Comparison of ENCODE assay signal across 23 cellular contexts in genomic region chr5:11056560-11056959, GRCh38.
DNase-seq lines count a peak whose midpoint lies in the region; ATAC-seq and TF ChIP-seq lines count a peak whose summit lies in the region.
"Had no signal": no experiment of that assay in that cellular context is flagged by ENCODE, and none has a peak within 500 bp of the region (broad histone marks: within the 10 kb centered on the region; RNA-seq: fewer than 3 reads in every experiment).

No MANE protein-coding gene starts in this region.

- no peaks in the 10 kb centered on the region for H4K20me1 ChIP-seq in osteoblast (ENCODE audit: insufficient read depth, low read length)
- H4K20me1 ChIP-seq: BLaER1 had no signal

- no peaks in the 10 kb centered on the region for H3K36me3 ChIP-seq in esophagus muscularis mucosa
- H3K36me3 ChIP-seq in osteoblast (ENCODE audit: insufficient read depth, low read length) = no peaks in the 10 kb centered on the region
- H3K36me3 ChIP-seq: BE2C, BLaER1 had no signal

- H3K9me3 Mint-ChIP-seq in stimulated activated naive CD8-positive, alpha-beta T cell treated with anti-CD3 and anti-CD28 coated beads, Interleukin-15, amount 100 ng/mL, for 72 hours = peaks cover 6 to 23% of the 10 kb centered on the region in 2 donors

- no peak overlapping the region for H2AFZ ChIP-seq in osteoblast (ENCODE audit: low read length)

- TF ChIP-seq CTCF in esophagus muscularis mucosa (IDR thresholded peaks at IDR 0.05) = no peak
- TF ChIP-seq CTCF in osteoblast (IDR thresholded peaks at IDR 0.05; ENCODE audit: extremely low read depth, low read depth, low read length) = no peak

- TF ChIP-seq EP300 in esophagus muscularis mucosa (IDR thresholded peaks at IDR 0.05) = no peak

- H3K4me3 Mint-ChIP-seq in stimulated activated naive CD8-positive, alpha-beta T cell treated with anti-CD3 and anti-CD28 coated beads, Interleukin-15, amount 100 ng/mL, for 72 hours = no peak overlapping the region
- H3K4me3 Mint-ChIP-seq: CD14-positive monocyte; CD4-positive, alpha-beta memory T cell; CD4-positive, CD25-positive, alpha-beta regulatory T cell; CD8-positive, alpha-beta memory T cell had no signal

- no peak overlapping the region for H3K4me3 ChIP-seq in esophagus muscularis mucosa
- no peak overlapping the region for H3K4me3 ChIP-seq in osteoblast (ENCODE audit: insufficient read depth, low read length)
- H3K4me3 ChIP-seq: BLaER1, GM12878 had no signal

- TF ChIP-seq POLR2A in esophagus muscularis mucosa (IDR thresholded peaks at IDR 0.05; ENCODE audit: low read depth) = no peak

- WGBS in esophagus muscularis mucosa = 89% methylated on average over 2 of the region's 2 CpGs

- intact Hi-C loops in esophagus muscularis mucosa (cut with DNase I) = no loop called here

- peak; percentile 45 for DNase-seq in esophagus muscularis mucosa (ENCODE audit: extremely low spot score)
- peak; percentile 60 for DNase-seq in osteoblast (ENCODE audit: insufficient read length, low spot score, missing footprints)
- no peak for DNase-seq in hypothalamus (lab: John Stamatoyannopoulos, UW)
- DNase-seq in stimulated activated naive CD8-positive, alpha-beta T cell treated with anti-CD3 and anti-CD28 coated beads, Interleukin-15, amount 100 ng/mL, for 72 hours = no peak
- DNase-seq: 8988T; ACHN; BE2C; C1 segment of cervical spinal cord; CD4-positive, alpha-beta memory T cell; CD4-positive, CD25-positive, alpha-beta regulatory T cell; CD8-positive, alpha-beta memory T cell; COR-L47; DMS 273 treated with DMSO at 0.1 percent for 48 hours; DMS153; DMS53; DMS79; DND-41; EL; GDM1 had no signal

- no peaks in the 10 kb centered on the region for H3K4me1 ChIP-seq in esophagus muscularis mucosa
- no peaks in the 10 kb centered on the region for H3K4me1 ChIP-seq in osteoblast (ENCODE audit: insufficient read depth, low read length)
- H3K4me1 ChIP-seq: BE2C, BLaER1 had no signal

- no peak overlapping the region for H3K4me2 ChIP-seq in osteoblast (ENCODE audit: insufficient read depth, low read length)
- H3K4me2 ChIP-seq: BLaER1 had no signal

- no peak for ATAC-seq in stimulated activated naive CD8-positive, alpha-beta T cell treated with anti-CD3 and anti-CD28 coated beads, Interleukin-15, amount 100 ng/mL, for 72 hours
- no peak for ATAC-seq in GM21619 (IDR thresholded peaks at IDR 0.05; ENCODE audit: unreplicated experiment)
- ATAC-seq: GM12878 had no signal

- no peak overlapping the region for H3K27ac ChIP-seq in esophagus muscularis mucosa (replicated peaks in 1 of 4)
- no peak overlapping the region for H3K27ac ChIP-seq in osteoblast (ENCODE audit: low read depth, low read length)
- H3K27ac ChIP-seq: BLaER1 had no signal

- H3K9me3 ChIP-seq in esophagus muscularis mucosa = no peaks in the 10 kb centered on the region
- H3K9me3 ChIP-seq in osteoblast (ENCODE audit: low read depth, low read length) = no peaks in the 10 kb centered on the region
- H3K9me3 ChIP-seq: BE2C had no signal

- peaks cover 0 to 13% (median 0%) of the 10 kb centered on the region in 4 donors for H3K27me3 ChIP-seq in esophagus muscularis mucosa
- H3K27me3 ChIP-seq in osteoblast (ENCODE audit: insufficient read depth, low read length) = no peaks in the 10 kb centered on the region
- H3K27me3 ChIP-seq: BE2C, BLaER1 had no signal

- H3K79me2 ChIP-seq in osteoblast (ENCODE audit: insufficient read depth, low read length) = no peaks in the 10 kb centered on the region

- no peak overlapping the region for H3K27ac Mint-ChIP-seq in stimulated activated naive CD8-positive, alpha-beta T cell treated with anti-CD3 and anti-CD28 coated beads, Interleukin-15, amount 100 ng/mL, for 72 hours
- H3K27ac Mint-ChIP-seq: CD14-positive monocyte; CD4-positive, alpha-beta memory T cell; CD4-positive, CD25-positive, alpha-beta regulatory T cell had no signal

- H3K4me1 Mint-ChIP-seq in stimulated activated naive CD8-positive, alpha-beta T cell treated with anti-CD3 and anti-CD28 coated beads, Interleukin-15, amount 100 ng/mL, for 72 hours = no peaks in the 10 kb centered on the region
- H3K4me1 Mint-ChIP-seq: CD14-positive monocyte; CD4-positive, alpha-beta memory T cell; CD4-positive, CD25-positive, alpha-beta regulatory T cell; CD8-positive, alpha-beta memory T cell had no signal

- peaks cover 18% of the 10 kb centered on the region for H3K27me3 Mint-ChIP-seq in stimulated activated naive CD8-positive, alpha-beta T cell treated with anti-CD3 and anti-CD28 coated beads, Interleukin-15, amount 100 ng/mL, for 72 hours

Comparison
In these comparisons a context has a peak if more than half of its experiments do, and no peak if none do; other contexts are left out.
1. DNase-seq: peak in esophagus muscularis mucosa (single experiment) and osteoblast (single experiment); none in hypothalamus (0 of 51) and stimulated activated naive CD8-positive, alpha-beta T cell treated with anti-CD3 and anti-CD28 coated beads, Interleukin-15, amount 100 ng/mL, for 72 hours (0 of 2).